In genomic region chr9:1939926-1940368, GRCh38 we compare ENCODE assay signal across 8 cellular contexts.
DNase-seq lines count a peak whose midpoint lies in the region; ATAC-seq and TF ChIP-seq lines count a peak whose summit lies in the region.

No MANE protein-coding gene starts in this region.

- TF ChIP-seq CTCF in AG09319 (IDR thresholded peaks at IDR 0.05; ENCODE audit: low read depth, low read length) (peak; percentile 50), VCaP (conservative IDR thresholded peaks at IDR 0.05) (peak; percentile 80), fibroblast of pulmonary artery (IDR thresholded peaks at IDR 0.05; ENCODE audit: low read length, missing control alignments) (peak; percentile 50)

- H3K27ac ChIP-seq in VCaP = no peak overlapping the region

- DNase-seq in AG09319 (ENCODE audit: extremely low read depth, low read depth) = no peak
- DNase-seq in NCI-H1105 treated with DMSO at 0.1 percent for 48 hours (lab: John Stamatoyannopoulos, UW) = peak; percentile 66
- DNase-seq in fibroblast of pulmonary artery (ENCODE audit: low read depth) = no peak
- DNase-seq in stimulated activated CD4-positive, alpha-beta T cell treated with anti-CD3 and anti-CD28 coated beads, Interleukin-15, amount 100 ng/mL, for 24 hours = peak; percentile 53
- DNase-seq in OCI-M2 (lab: John Stamatoyannopoulos, UW; ENCODE audit: unreplicated experiment) = no peak

- peak; percentile 69 for ATAC-seq in GM18499 (IDR thresholded peaks at IDR 0.05; ENCODE audit: insufficient read depth, unreplicated experiment)
- ATAC-seq in HG02678 (IDR thresholded peaks at IDR 0.05; ENCODE audit: unreplicated experiment) = peak; percentile 79

- no peak overlapping the region for H3K4me3 ChIP-seq in fibroblast of pulmonary artery (replicated peaks; ENCODE audit: low read depth, low read length)

Comparison
In these comparisons a context has a peak if more than half of its experiments do, and no peak if none do; other contexts are left out.
1. DNase-seq: peak in NCI-H1105 treated with DMSO at 0.1 percent for 48 hours (single experiment) and stimulated activated CD4-positive, alpha-beta T cell treated with anti-CD3 and anti-CD28 coated beads, Interleukin-15, amount 100 ng/mL, for 24 hours (single experiment); none in AG09319 (single experiment), fibroblast of pulmonary artery (single experiment) and OCI-M2 (single experiment).
2. Peak in every context shown above with its lines, with median percentiles within 50 percentile points of each other: CTCF ChIP-seq.